Comparison of ENCODE assay signal across 1 cellular context in the genomic region with DNA sequence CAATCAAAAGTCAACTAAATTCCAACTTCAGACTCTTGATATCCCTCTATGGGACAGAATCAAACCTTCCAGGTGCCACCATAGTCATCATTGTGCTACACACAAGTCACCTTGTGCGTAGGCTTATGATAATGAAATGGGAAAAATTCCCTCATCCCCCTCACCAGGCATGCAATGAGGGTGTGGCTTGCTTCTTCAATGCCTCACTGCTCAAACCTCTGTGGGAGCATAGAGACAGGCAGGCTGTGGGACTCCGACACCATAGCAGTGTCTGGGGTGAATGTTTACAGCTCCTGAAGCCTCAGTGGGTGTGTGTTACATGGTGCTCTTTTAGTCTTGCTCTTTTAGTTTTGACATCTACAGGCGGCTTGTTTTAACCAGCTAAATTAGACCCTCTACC.
TF ChIP-seq lines count a peak whose summit lies in the region.

No MANE protein-coding gene starts in this region.

TF ChIP-seq in H1, 55 proteins besides CTCF, POLR2A, EP300 and RAD21:
- TF ChIP-seq SUZ12 (IDR thresholded peaks at IDR 0.05; ENCODE audit: low read length) = no peak
- TF ChIP-seq TBP (IDR thresholded peaks at IDR 0.05; ENCODE audit: low read depth, low read length) = no peak
- TF ChIP-seq SAP30 (IDR thresholded peaks at IDR 0.05; ENCODE audit: insufficient read depth, insufficient replicate concordance, low read length) = no peak
- TF ChIP-seq, protein P1, sequence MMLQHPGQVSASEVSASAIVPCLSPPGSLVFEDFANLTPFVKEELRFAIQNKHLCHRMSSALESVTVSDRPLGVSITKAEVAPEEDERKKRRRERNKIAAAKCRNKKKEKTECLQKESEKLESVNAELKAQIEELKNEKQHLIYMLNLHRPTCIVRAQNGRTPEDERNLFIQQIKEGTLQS (IDR thresholded peaks at IDR 0.05; ENCODE audit: insufficient read depth, low read depth, low read length) = no peak
- TF ChIP-seq GABPA (IDR thresholded peaks at IDR 0.05; ENCODE audit: borderline replicate concordance, insufficient read depth, low read length) = no peak
- TF ChIP-seq EZH2 (IDR thresholded peaks at IDR 0.05; ENCODE audit: low read depth, low read length, severe bottlenecking) = no peak
- TF ChIP-seq RXRA (IDR thresholded peaks at IDR 0.05; ENCODE audit: insufficient read depth, low read depth, low read length) = no peak
- no peak for TF ChIP-seq GTF2F1 (IDR thresholded peaks at IDR 0.05; ENCODE audit: borderline replicate concordance, low read depth, low read length)
- TF ChIP-seq YY1 (IDR thresholded peaks at IDR 0.05; ENCODE audit: low read depth, low read length) = no peak
- no peak for TF ChIP-seq KDM4A (IDR thresholded peaks at IDR 0.05; ENCODE audit: low read depth, low read length, severe bottlenecking)
- TF ChIP-seq NANOG (IDR thresholded peaks at IDR 0.05; ENCODE audit: insufficient read depth, low read depth, low read length, poor library complexity, severe bottlenecking) = no peak
- TF ChIP-seq RBBP5 (IDR thresholded peaks at IDR 0.05; ENCODE audit: borderline replicate concordance, low read depth, low read length) = no peak
- TF ChIP-seq JUND (IDR thresholded peaks at IDR 0.05; ENCODE audit: low read length) = no peak
- no peak for TF ChIP-seq HDAC2 (IDR thresholded peaks at IDR 0.05; ENCODE audit: borderline replicate concordance in 1 of 2, low read depth in 2 of 2, low read length in 2 of 2)
- TF ChIP-seq KDM1A (IDR thresholded peaks at IDR 0.05; ENCODE audit: borderline replicate concordance, low read length) = no peak
- TF ChIP-seq SIN3A (conservative IDR thresholded peaks at IDR 0.05 in 1 of 2, IDR thresholded peaks at IDR 0.05 in 1 of 2; ENCODE audit: low read depth in 1 of 2, low read length in 2 of 2) = no peak
- no peak for TF ChIP-seq TAF7 (optimal IDR thresholded peaks at IDR 0.05; ENCODE audit: borderline replicate concordance, low read depth, low read length)
- no peak for TF ChIP-seq BCL11A (IDR thresholded peaks at IDR 0.05; ENCODE audit: low read depth in 2 of 2, low read length in 2 of 2)
